In genomic region chr4:153465922-153466636, GRCh38 we compare ENCODE assay signal across 8 cellular contexts. TPM values are rescaled to one million over a fixed set of nuclear protein-coding genes. Genes with fewer than 3 reads are reported as not detected.
DNase-seq lines count a peak whose midpoint lies in the region; ATAC-seq and TF ChIP-seq lines count a peak whose summit lies in the region.

A gene with protein sequence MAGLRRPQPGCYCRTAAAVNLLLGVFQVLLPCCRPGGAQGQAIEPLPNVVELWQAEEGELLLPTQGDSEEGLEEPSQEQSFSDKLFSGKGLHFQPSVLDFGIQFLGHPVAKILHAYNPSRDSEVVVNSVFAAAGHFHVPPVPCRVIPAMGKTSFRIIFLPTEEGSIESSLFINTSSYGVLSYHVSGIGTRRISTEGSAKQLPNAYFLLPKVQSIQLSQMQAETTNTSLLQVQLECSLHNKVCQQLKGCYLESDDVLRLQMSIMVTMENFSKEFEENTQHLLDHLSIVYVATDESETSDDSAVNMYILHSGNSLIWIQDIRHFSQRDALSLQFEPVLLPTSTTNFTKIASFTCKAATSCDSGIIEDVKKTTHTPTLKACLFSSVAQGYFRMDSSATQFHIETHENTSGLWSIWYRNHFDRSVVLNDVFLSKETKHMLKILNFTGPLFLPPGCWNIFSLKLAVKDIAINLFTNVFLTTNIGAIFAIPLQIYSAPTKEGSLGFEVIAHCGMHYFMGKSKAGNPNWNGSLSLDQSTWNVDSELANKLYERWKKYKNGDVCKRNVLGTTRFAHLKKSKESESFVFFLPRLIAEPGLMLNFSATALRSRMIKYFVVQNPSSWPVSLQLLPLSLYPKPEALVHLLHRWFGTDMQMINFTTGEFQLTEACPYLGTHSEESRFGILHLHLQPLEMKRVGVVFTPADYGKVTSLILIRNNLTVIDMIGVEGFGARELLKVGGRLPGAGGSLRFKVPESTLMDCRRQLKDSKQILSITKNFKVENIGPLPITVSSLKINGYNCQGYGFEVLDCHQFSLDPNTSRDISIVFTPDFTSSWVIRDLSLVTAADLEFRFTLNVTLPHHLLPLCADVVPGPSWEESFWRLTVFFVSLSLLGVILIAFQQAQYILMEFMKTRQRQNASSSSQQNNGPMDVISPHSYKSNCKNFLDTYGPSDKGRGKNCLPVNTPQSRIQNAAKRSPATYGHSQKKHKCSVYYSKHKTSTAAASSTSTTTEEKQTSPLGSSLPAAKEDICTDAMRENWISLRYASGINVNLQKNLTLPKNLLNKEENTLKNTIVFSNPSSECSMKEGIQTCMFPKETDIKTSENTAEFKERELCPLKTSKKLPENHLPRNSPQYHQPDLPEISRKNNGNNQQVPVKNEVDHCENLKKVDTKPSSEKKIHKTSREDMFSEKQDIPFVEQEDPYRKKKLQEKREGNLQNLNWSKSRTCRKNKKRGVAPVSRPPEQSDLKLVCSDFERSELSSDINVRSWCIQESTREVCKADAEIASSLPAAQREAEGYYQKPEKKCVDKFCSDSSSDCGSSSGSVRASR (N-terminal part only) (plus strand): TSS chr4:153466360. CDS start chr4:153466398, 38 bp downstream.

- no peaks in the 10 kb centered on the region for H3K36me3 Mint-ChIP-seq in type B pancreatic cell

- no peaks in the 10 kb centered on the region for H3K27me3 ChIP-seq in DOHH2 (ENCODE audit: control insufficient read depth, low read length)

- no peaks in the 10 kb centered on the region for H3K9me3 ChIP-seq in DOHH2 (ENCODE audit: control insufficient read depth, insufficient read depth, low read length)

- H3K36me3 ChIP-seq in DOHH2 (ENCODE audit: control insufficient read depth, low read length): peaks cover 46% of the 10 kb centered on the region

- in situ Hi-C loops in KBM-7 (cut with MboI; ENCODE audit: low pct_unique_long_range_greater_than_20kb, low sequenced_read_pairs): no loop called here

- H3K4me1 Mint-ChIP-seq in type B pancreatic cell (ENCODE audit: unreplicated experiment): peaks cover 30% of the 10 kb centered on the region

- H3K4me3 Mint-ChIP-seq in type B pancreatic cell: peak within 1 kb of the TSS; percentile 94

- peak; percentile 90 for DNase-seq in KBM-7
- DNase-seq in SIG-M5 treated with dmso at 0.1 percent for 504 hours (lab: John Stamatoyannopoulos, UW; ENCODE audit: unreplicated experiment): peak; percentile 67
- DNase-seq in activated naive CD4-positive, alpha-beta T cell treated with Interleukin-2 at 50 U/mL for 16 hours: peak; percentile 77
- peak; percentile 88 for DNase-seq in germinal center (ENCODE audit: low spot score)
- DNase-seq in nucleus accumbens (lab: John Stamatoyannopoulos, UW): peak in 55 of 56 donors; percentile 8 to 86 (median 65)
- DNase-seq in type B pancreatic cell (ENCODE audit: extremely low spot score, unreplicated experiment): peak; percentile 80

- no peak for TF ChIP-seq CTCF in DOHH2 (IDR thresholded peaks at IDR 0.05; ENCODE audit: low read depth, low read length, poor library complexity, severe bottlenecking)
- peak; percentile 15 for TF ChIP-seq CTCF in type B pancreatic cell (conservative IDR thresholded peaks at IDR 0.05)

- ATAC-seq in GM21619 (IDR thresholded peaks at IDR 0.05; ENCODE audit: unreplicated experiment): peak; percentile 34

- peak within 1 kb of the TSS; percentile 94 for H3K27ac ChIP-seq in DOHH2 (ENCODE audit: low read depth, low read length)

- H3K9me2 ChIP-seq in DOHH2 (replicated peaks; ENCODE audit: control insufficient read depth, low read length): no peaks in the 10 kb centered on the region

- peak within 1 kb of the TSS; percentile 88 for H3K4me3 ChIP-seq in DOHH2 (ENCODE audit: low read length)

- peaks cover 22% of the 10 kb centered on the region for H3K27me3 Mint-ChIP-seq in type B pancreatic cell

- peaks cover 21% of the 10 kb centered on the region; the same call in 1 of the 2 replicates for H4K20me1 ChIP-seq in DOHH2 (ENCODE audit: control insufficient read depth, insufficient read depth, low read depth, low read length)

- H3K27ac Mint-ChIP-seq in type B pancreatic cell: peak within 1 kb of the TSS; percentile 89

- no peaks in the 10 kb centered on the region for H3K9me3 Mint-ChIP-seq in type B pancreatic cell

- peaks cover 52% of the 10 kb centered on the region for H3K79me2 ChIP-seq in DOHH2 (ENCODE audit: control insufficient read depth, low read length)

- H3K4me2 ChIP-seq in DOHH2 (ENCODE audit: low read length): peak within 1 kb of the TSS; percentile 78

- peaks cover 56% of the 10 kb centered on the region for H3K4me1 ChIP-seq in DOHH2 (ENCODE audit: control insufficient read depth, low read length)

- H3F3A ChIP-seq in DOHH2 (ENCODE audit: control insufficient read depth, insufficient read depth): peaks cover 45% of the 10 kb centered on the region

RNA-seq across cellular contexts. Expression of the gene that starts here (rescaled TPM):
- 5.4 and 21.3 TPM in 2 replicates for total RNA-seq in type B pancreatic cell (ENCODE audit: low replicate concordance)

Comparison
In these comparisons a context has a peak if more than half of its experiments do, and no peak if none do; other contexts are left out.
1. Peak in every context shown above with its lines: DNase-seq, ATAC-seq, H3K4me3 ChIP-seq and H3K27ac ChIP-seq.